In the genomic region with DNA sequence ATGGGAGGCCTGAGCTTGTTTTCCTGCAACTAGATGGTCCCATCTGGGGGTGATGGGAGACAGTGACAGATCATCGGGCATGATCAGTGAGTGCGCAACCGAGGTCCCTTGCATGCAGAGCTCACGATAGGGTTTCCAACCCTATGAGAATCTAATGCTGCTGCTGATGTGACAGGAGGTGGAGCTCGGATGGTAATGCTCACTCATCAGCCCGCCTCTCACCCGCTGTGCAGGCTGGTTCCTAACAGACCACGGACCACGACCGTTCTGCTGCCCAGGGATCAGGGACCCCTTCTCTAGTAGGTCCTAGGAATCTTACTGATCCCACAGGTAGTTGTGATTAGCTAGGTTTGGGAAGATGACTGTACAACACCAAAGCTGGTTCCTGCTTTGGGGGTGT, we compare ENCODE assay signal across 1 cellular context.
TF ChIP-seq lines count a peak whose summit lies in the region.

No MANE protein-coding gene starts in this region.

TF ChIP-seq in K562, 482 proteins besides CTCF, POLR2A, EP300 and RAD21:
- TF ChIP-seq KDM2B (CRISPR knock-in tag; IDR thresholded peaks at IDR 0.05) (no peak), POLR2AphosphoS2 (IDR thresholded peaks at IDR 0.05; ENCODE audit: low read length) (peak; percentile 70; the same call in 1 of the 2 replicates), SMARCA5 (IDR thresholded peaks at IDR 0.05) (no peak), RBFOX2 (IDR thresholded peaks at IDR 0.05; ENCODE audit: low read depth, low read length) (no peak)
